Comparison of ENCODE assay signal across 8 cellular contexts in genomic region chr14:73725116-73726024, GRCh38. TPM values are rescaled to one million over a fixed set of nuclear protein-coding genes. Genes with fewer than 3 reads are reported as not detected.
DNase-seq lines count a peak whose midpoint lies in the region; ATAC-seq and TF ChIP-seq lines count a peak whose summit lies in the region.

No MANE protein-coding gene starts in this region.

- TF ChIP-seq POLR2A in heart left ventricle (IDR thresholded peaks at IDR 0.05): no peak

- intact Hi-C loops in heart left ventricle (cut with DNase I): loop anchor here in 3 of 10 donors (5.0 to 10.0 kb wide), 2 partner anchors 59 to 162 kb away; partner anchors contain the start of gene ZNF410 (in 2 of the 3)
- intact Hi-C loops in Right ventricle myocardium inferior (cut with DNase I): loop anchor here (5.0 kb wide), 1 partner anchor 162 kb away; the partner anchor contains the start of gene ZNF410
- intact Hi-C loops in ascending aorta (cut with DNase I): loop anchor here (2.0 to 10.0 kb wide), 2 partner anchors 69 to 359 kb away; partner anchors contain the start of genes ALDH6A1 and LIN52
- intact Hi-C loops in upper lobe of right lung (cut with DNase I): no loop called here

- no peaks in the 10 kb centered on the region for H3K27me3 Mint-ChIP-seq in mesothelial cell of epicardium (ENCODE audit: low read depth)

- H3K4me1 Mint-ChIP-seq in mesothelial cell of epicardium: peaks cover 5% of the 10 kb centered on the region

- H3K4me3 Mint-ChIP-seq in mesothelial cell of epicardium: no peak overlapping the region

- H3K27ac ChIP-seq in heart left ventricle: peak overlapping the region; percentile 61 to 90 (median 78)
- H3K27ac ChIP-seq in ascending aorta: peak overlapping the region; percentile 80 to 86
- H3K27ac ChIP-seq in upper lobe of right lung: peak overlapping the region; percentile 75

- H3K4me1 ChIP-seq in heart left ventricle (peaks cover 0 to 84% (median 60%) of the 10 kb centered on the region in 12 donors), ascending aorta (peaks cover 16 to 45% of the 10 kb centered on the region in 2 donors), upper lobe of right lung (peaks cover 46% of the 10 kb centered on the region)

- 73 to 82% (median 74%) methylated on average over 7 to 8 of the region's 8 CpGs for WGBS in heart left ventricle, 4 donors

- H3K27ac Mint-ChIP-seq in mesothelial cell of epicardium: peak overlapping the region; percentile 47

- DNase-seq in heart left ventricle (peak in 1 of 5 donors; percentile 41), Right ventricle myocardium inferior (ENCODE audit: missing footprints) (no peak), ascending aorta (ENCODE audit: low spot score in 2 of 2) (peak in 1 of 2 donors; percentile 71), mesothelial cell of epicardium (ENCODE audit: low spot score in 2 of 2, unreplicated experiment in 2 of 2) (no peak), upper lobe of right lung (peak; percentile 63), NCI-H1417 treated with DMSO at 0.1 percent for 48 hours (lab: John Stamatoyannopoulos, UW) (no peak)

- H3K27me3 ChIP-seq in heart left ventricle (no peaks in the 10 kb centered on the region), ascending aorta (no peaks in the 10 kb centered on the region), upper lobe of right lung (no peaks in the 10 kb centered on the region)

- peaks cover 50% of the 10 kb centered on the region for H3K36me3 Mint-ChIP-seq in mesothelial cell of epicardium

- H3K36me3 ChIP-seq in heart left ventricle (peaks cover 0 to 94% (median 86%) of the 10 kb centered on the region in 9 donors), ascending aorta (peaks cover 73 to 76% of the 10 kb centered on the region in 2 donors), upper lobe of right lung (peaks cover 97% of the 10 kb centered on the region)

- H3K4me3 ChIP-seq in heart left ventricle (no peak overlapping the region), ascending aorta (no peak overlapping the region), upper lobe of right lung (no peak overlapping the region)

- H3K9me3 ChIP-seq in heart left ventricle: no peaks in the 10 kb centered on the region
- no peaks in the 10 kb centered on the region for H3K9me3 ChIP-seq in ascending aorta
- H3K9me3 ChIP-seq in upper lobe of right lung: no peaks in the 10 kb centered on the region

- TF ChIP-seq CTCF in heart left ventricle (IDR thresholded peaks at IDR 0.05) (no peak), ascending aorta (IDR thresholded peaks at IDR 0.05) (no peak), mesothelial cell of epicardium (IDR thresholded peaks at IDR 0.05; ENCODE audit: unreplicated experiment) (no peak), upper lobe of right lung (IDR thresholded peaks at IDR 0.05) (no peak)

- ATAC-seq in heart left ventricle (peak in 1 of 4 donors; percentile 6), Right ventricle myocardium inferior (no peak), upper lobe of right lung (no peak), HG02840 (IDR thresholded peaks at IDR 0.05; ENCODE audit: low FRiP score, unreplicated experiment) (no peak), HG02759 (IDR thresholded peaks at IDR 0.05; ENCODE audit: unreplicated experiment) (no peak)

- no peaks in the 10 kb centered on the region for H3K9me3 Mint-ChIP-seq in mesothelial cell of epicardium

RNA-seq across cellular contexts. Expression of gene PNMA1, which starts 11.2 kb away (rescaled TPM):
- total RNA-seq in heart left ventricle (10 to 100 TPM; 14.5 to 32.3 (median 25.9) TPM), Right ventricle myocardium inferior (14.9 TPM), ascending aorta (30.2 TPM), mesothelial cell of epicardium (46.4 to 48.6 TPM (median 47.7 TPM) in 3 replicates), upper lobe of right lung (22.0 TPM)
- 10 to 100 TPM in 1 of 2 donors, 1 to 10 TPM in 1; 7.4 to 27.3 TPM for polyA plus RNA-seq in heart left ventricle
